In genomic region chr2:223601932-223602676, GRCh38 we compare ENCODE assay signal across 8 cellular contexts. TPM values are rescaled to one million over a fixed set of nuclear protein-coding genes. Genes with fewer than 3 reads are reported as not detected.
DNase-seq lines count a peak whose midpoint lies in the region; ATAC-seq, FAIRE-seq and TF ChIP-seq lines count a peak whose summit lies in the region.

Gene SCG2, minus strand, starts transcription at chr2:223602361. Its CDS starts 3,079 bp downstream, at chr2:223599282.

- H3K9me3 ChIP-seq in neural progenitor cell (ENCODE audit: low read depth), result no peaks in the 10 kb centered on the region

- peaks cover 5% of the 10 kb centered on the region for H3K4me1 Mint-ChIP-seq in activated CD4-positive, alpha-beta memory T cell treated with anti-CD3 and anti-CD28 coated beads, Interleukin-2, amount 10 ng/mL, durations not matched to agents 7 days and 5 days
- H3K4me1 Mint-ChIP-seq in neural progenitor cell, result peaks cover 8% of the 10 kb centered on the region

- ATAC-seq in HG03039 (IDR thresholded peaks at IDR 0.05; ENCODE audit: unreplicated experiment), result peak; percentile 74

- H3K27me3 Mint-ChIP-seq in activated CD4-positive, alpha-beta memory T cell treated with anti-CD3 and anti-CD28 coated beads, Interleukin-2, amount 10 ng/mL, durations not matched to agents 7 days and 5 days, result peaks cover 5% of the 10 kb centered on the region
- no peaks in the 10 kb centered on the region for H3K27me3 Mint-ChIP-seq in neural progenitor cell (ENCODE audit: insufficient read depth, low read depth)

- H3K27me3 ChIP-seq in neural progenitor cell, result peaks cover 30% of the 10 kb centered on the region

- no peaks in the 10 kb centered on the region for H3F3A ChIP-seq in neural progenitor cell (ENCODE audit: low read depth)

- peak; percentile 60 for DNase-seq in AG04449 (ENCODE audit: low read depth, low spot score)
- DNase-seq in GM18507 (ENCODE audit: extremely low spot score, insufficient read length, low read depth), result no peak
- peak; percentile 88 for DNase-seq in NCI-H2227 (lab: John Stamatoyannopoulos, UW; ENCODE audit: unreplicated experiment)
- peak; percentile 64 for DNase-seq in activated CD4-positive, alpha-beta memory T cell treated with anti-CD3 and anti-CD28 coated beads, Interleukin-2, amount 10 ng/mL, durations not matched to agents 7 days and 5 days
- DNase-seq in fibroblast of the aortic adventitia (ENCODE audit: low read depth), result peak; percentile 94
- DNase-seq in neural progenitor cell (ENCODE audit: low spot score), result peak; percentile 85
- peak; percentile 58 for DNase-seq in ureter (ENCODE audit: low spot score)

- H3K27ac Mint-ChIP-seq in activated CD4-positive, alpha-beta memory T cell treated with anti-CD3 and anti-CD28 coated beads, Interleukin-2, amount 10 ng/mL, durations not matched to agents 7 days and 5 days, result no peak within 1 kb of the TSS
- no peak within 1 kb of the TSS for H3K27ac Mint-ChIP-seq in neural progenitor cell

- no peaks in the 10 kb centered on the region for H3K9me3 Mint-ChIP-seq in activated CD4-positive, alpha-beta memory T cell treated with anti-CD3 and anti-CD28 coated beads, Interleukin-2, amount 10 ng/mL, durations not matched to agents 7 days and 5 days
- H3K9me3 Mint-ChIP-seq in neural progenitor cell, result no peaks in the 10 kb centered on the region

- H3K36me3 Mint-ChIP-seq in activated CD4-positive, alpha-beta memory T cell treated with anti-CD3 and anti-CD28 coated beads, Interleukin-2, amount 10 ng/mL, durations not matched to agents 7 days and 5 days (ENCODE audit: low read depth), result no peaks in the 10 kb centered on the region
- H3K36me3 Mint-ChIP-seq in neural progenitor cell, result peaks cover 4% of the 10 kb centered on the region

- H3K4me3 Mint-ChIP-seq in activated CD4-positive, alpha-beta memory T cell treated with anti-CD3 and anti-CD28 coated beads, Interleukin-2, amount 10 ng/mL, durations not matched to agents 7 days and 5 days, result no peak within 1 kb of the TSS
- peak within 1 kb of the TSS; percentile 72 for H3K4me3 Mint-ChIP-seq in neural progenitor cell

- H3K9ac ChIP-seq in neural progenitor cell, result no peak within 1 kb of the TSS

- H3K4me2 ChIP-seq in neural progenitor cell, result no peak within 1 kb of the TSS

- POLR2A ChIA-PET in AG04449 (lab: Yijun Ruan, JAX), result no interaction called here
- POLR2A ChIA-PET in activated CD4-positive, alpha-beta memory T cell treated with anti-CD3 and anti-CD28 coated beads, Interleukin-2, amount 10 ng/mL, durations not matched to agents 7 days and 5 days (lab: Charles Lee), result no interaction called here

- H3K36me3 ChIP-seq in neural progenitor cell, result no peaks in the 10 kb centered on the region

- H3K27ac ChIP-seq in neural progenitor cell, result no peak within 1 kb of the TSS

- peak; percentile 41 for FAIRE-seq in GM18507 (lab: Jason Lieb, UNC)

- no peaks in the 10 kb centered on the region for H3K4me1 ChIP-seq in neural progenitor cell

- H4K20me1 ChIP-seq in neural progenitor cell (ENCODE audit: low read depth), result no peaks in the 10 kb centered on the region

- no peak within 1 kb of the TSS for H2AFZ ChIP-seq in neural progenitor cell (replicated peaks)

- TF ChIP-seq CTCF in AG04449 (IDR thresholded peaks at IDR 0.05; ENCODE audit: insufficient read depth, low read length, missing control alignments) (peak; percentile 5), fibroblast of the aortic adventitia (IDR thresholded peaks at IDR 0.05; ENCODE audit: insufficient read depth, low read length) (peak; percentile 42), neural progenitor cell (IDR thresholded peaks at IDR 0.05) (no peak)

- CTCF ChIA-PET in AG04449 (lab: Yijun Ruan, JAX), result interaction anchor here (0.6 to 6.1 kb wide), 11 partner anchors 9 to 686 kb away, joined by 3 to 40 read pairs (median 4); no protein-coding TSS in a partner anchor
- CTCF ChIA-PET in activated CD4-positive, alpha-beta memory T cell treated with anti-CD3 and anti-CD28 coated beads, Interleukin-2, amount 10 ng/mL, durations not matched to agents 7 days and 5 days (lab: Charles Lee), result interaction anchor here (0.7 to 1.7 kb wide), 3 partner anchors 9 to 630 kb away, joined by 3 to 5 read pairs (median 3); no protein-coding TSS in a partner anchor

- no peaks in the 10 kb centered on the region for H3K79me2 ChIP-seq in neural progenitor cell (ENCODE audit: low read depth)

- H3K4me3 ChIP-seq in AG04449 (ENCODE audit: low read depth, low read length), result peak within 1 kb of the TSS; percentile 20; the same call in 1 of the 2 replicates
- peak within 1 kb of the TSS; percentile 3 for H3K4me3 ChIP-seq in fibroblast of the aortic adventitia (ENCODE audit: low read depth, low read length)
- no peak within 1 kb of the TSS for H3K4me3 ChIP-seq in neural progenitor cell

RNA-seq across cellular contexts. Expression of gene SCG2, which starts in this region (rescaled TPM):
- under 1 TPM in 1 of 2 experiments, not detected in 1; 0.15 TPM for total RNA-seq in activated CD4-positive, alpha-beta memory T cell treated with anti-CD3 and anti-CD28 coated beads, Interleukin-2, amount 10 ng/mL, durations not matched to agents 7 days and 5 days
- total RNA-seq in fibroblast of the aortic adventitia (ENCODE audit: low replicate concordance), result 0.63 and 3.4 TPM in 2 replicates
- 0.04 and 0.25 TPM in 2 replicates for total RNA-seq in neural progenitor cell (ENCODE audit: low replicate concordance)
- 0.39 TPM for total RNA-seq in ureter

Comparison
In these comparisons a context has a peak if more than half of its experiments do, and no peak if none do; other contexts are left out.
1. Peak in DNase-seq in activated CD4-positive, alpha-beta memory T cell treated with anti-CD3 and anti-CD28 coated beads, Interleukin-2, amount 10 ng/mL, durations not matched to agents 7 days and 5 days; RNA of the gene not detected or under 1 TPM.
2. Peak in DNase-seq in neural progenitor cell; RNA of the gene not detected or under 1 TPM.
3. Peak in DNase-seq in ureter; RNA of the gene not detected or under 1 TPM.